7 cellular contexts compared by ENCODE assay signal in the genomic region with DNA sequence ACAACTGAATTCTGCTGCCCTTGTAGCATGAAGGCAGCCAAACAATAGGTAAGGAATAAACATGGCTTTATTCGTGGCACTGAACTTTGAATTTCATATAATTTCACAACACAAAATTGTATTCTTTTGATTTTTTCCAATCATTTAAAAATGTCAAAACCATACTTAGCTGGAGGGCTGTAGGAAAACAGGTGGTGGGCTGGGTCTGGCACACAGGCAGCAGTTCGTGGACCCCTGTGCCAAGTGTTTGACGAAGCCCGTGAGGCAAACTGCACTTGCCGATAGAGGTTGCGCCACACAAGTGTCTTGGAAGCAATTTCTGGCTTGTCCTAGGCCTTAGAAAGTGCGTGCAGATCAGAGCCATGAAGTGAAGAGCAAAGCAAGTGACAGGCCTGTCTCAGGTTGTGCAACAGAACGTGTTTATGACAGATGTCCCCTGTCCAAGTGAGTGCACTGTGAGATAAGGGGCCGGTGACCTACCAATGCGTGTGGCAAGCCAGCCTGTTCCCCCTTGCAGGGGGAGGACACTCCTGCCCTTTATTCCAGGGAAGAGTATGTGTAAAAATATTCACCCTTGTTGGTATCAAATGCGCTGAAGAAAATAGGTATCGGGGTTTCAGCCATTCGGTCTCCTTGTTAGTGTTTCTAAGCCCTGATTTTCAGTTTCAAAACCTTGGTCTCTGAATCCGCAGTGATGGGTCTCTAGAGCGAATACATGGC. TPM values are rescaled to one million over a fixed set of nuclear protein-coding genes. Genes with fewer than 3 reads are reported as not detected.
A peak's percentile ranks its signal among the peaks of the same experiment; 100 is the strongest.
DNase-seq lines count a peak whose midpoint lies in the region; ATAC-seq, FAIRE-seq and TF ChIP-seq lines count a peak whose summit lies in the region.

No MANE protein-coding gene starts in this region.

- TF ChIP-seq EP300 in stomach (IDR thresholded peaks at IDR 0.05): no peak

- H4K20me1 ChIP-seq in OCI-LY7 (ENCODE audit: insufficient read depth, low read length): no peaks in the 10 kb centered on the region; the same call in 1 of the 2 replicates

- CTCF ChIA-PET in OCI-LY7 (lab: Charles Lee; ENCODE audit: unreplicated experiment): no interaction called here

- TF ChIP-seq POLR2A in GM12892 (IDR thresholded peaks at IDR 0.05; ENCODE audit: low read depth, low read length) (no peak), stomach (IDR thresholded peaks at IDR 0.05) (no peak)

- intact Hi-C loops in OCI-LY7 (cut with micrococcal nuclease; ENCODE audit: unreplicated experiment) (loop anchor here (2.0 to 5.0 kb wide), 2 partner anchors 26 to 136 kb away; a partner anchor contains a TSS), stomach (cut with DNase I; ENCODE audit: low total_unique reads) (no loop called here)

- H3K9me3 ChIP-seq in OCI-LY7 (ENCODE audit: low read length) (peaks cover 6% of the 10 kb centered on the region; the same call in 1 of the 2 replicates), stomach (no peaks in the 10 kb centered on the region)

- peak overlapping the region; percentile 80 for H3K4me3 ChIP-seq in OCI-LY7 (ENCODE audit: low read depth, low read length, poor library complexity, severe bottlenecking)
- peak overlapping the region; percentile 70 for H3K4me3 ChIP-seq in bronchial epithelial cell (ENCODE audit: low read depth, low read length)
- H3K4me3 ChIP-seq in stomach: peak overlapping the region; percentile 84 to 95 (median 90)

- DNase-seq in GM12892 (ENCODE audit: insufficient read length) (peak; percentile 11), OCI-LY7 (ENCODE audit: low spot score) (peak; percentile 31), bronchial epithelial cell (ENCODE audit: low read depth) (no peak), left kidney (ENCODE audit: low read depth, low spot score) (peak; percentile 30), stomach (peak; percentile 32), NCI-H1930 (lab: John Stamatoyannopoulos, UW) (no peak)

- TF ChIP-seq CTCF in OCI-LY7 (conservative IDR thresholded peaks at IDR 0.05; ENCODE audit: low read length) (no peak), bronchial epithelial cell (IDR thresholded peaks at IDR 0.05; ENCODE audit: insufficient read depth, low read length, severe bottlenecking) (no peak), stomach (IDR thresholded peaks at IDR 0.05) (no peak)

- peak; percentile 85 for FAIRE-seq in GM12892 (lab: Jason Lieb, UNC)
- no peak for FAIRE-seq in bronchial epithelial cell (lab: Jason Lieb, UNC)

- peak; percentile 25 for ATAC-seq in HG02623 (IDR thresholded peaks at IDR 0.05; ENCODE audit: unreplicated experiment)

- POLR2A ChIA-PET in OCI-LY7 (lab: Charles Lee): interaction anchor here (0.6 kb wide), 1 partner anchor 56 kb away, joined by 3 read pairs; no protein-coding TSS in a partner anchor

- no peaks in the 10 kb centered on the region for H3K9me2 ChIP-seq in OCI-LY7 (ENCODE audit: insufficient read depth, low read length)

- H3K27ac ChIP-seq in OCI-LY7 (ENCODE audit: low read depth, low read length, poor library complexity, severe bottlenecking) (peak overlapping the region; percentile 41), stomach (peak overlapping the region; percentile 92 to 96 (median 95))

- WGBS in stomach, 5 donors: 12 to 21% (median 15%) methylated on average over 15 of the region's 15 CpGs

- H3K79me2 ChIP-seq in OCI-LY7 (ENCODE audit: insufficient read depth, low read depth, low read length): peaks cover 16% of the 10 kb centered on the region; the same call in 1 of the 2 replicates

- H2AFZ ChIP-seq in OCI-LY7 (ENCODE audit: low read length): peak overlapping the region; percentile 97

- BruUV-seq in OCI-LY7 (replicated peaks; lab: Mats Ljungman, UMichigan): no TSS peak

- peaks cover 45% of the 10 kb centered on the region for H3K4me1 ChIP-seq in OCI-LY7 (ENCODE audit: insufficient read depth, low read length, poor library complexity, severe bottlenecking)
- H3K4me1 ChIP-seq in stomach: peaks cover 28 to 50% (median 41%) of the 10 kb centered on the region in 4 donors

- peak overlapping the region; percentile 97 for H3K4me2 ChIP-seq in OCI-LY7 (ENCODE audit: low read length)

- H3K36me3 ChIP-seq in OCI-LY7 (ENCODE audit: insufficient read depth, low read length): no peaks in the 10 kb centered on the region; the same call in 1 of the 2 replicates
- H3K36me3 ChIP-seq in bronchial epithelial cell (ENCODE audit: control insufficient read depth, insufficient read depth, low read length): no peaks in the 10 kb centered on the region
- no peaks in the 10 kb centered on the region for H3K36me3 ChIP-seq in stomach

- H3K27me3 ChIP-seq in bronchial epithelial cell (ENCODE audit: control insufficient read depth, insufficient read depth, low read length): no peaks in the 10 kb centered on the region
- H3K27me3 ChIP-seq in stomach: no peaks in the 10 kb centered on the region

RNA-seq across cellular contexts. Expression of a gene that starts 0.8 kb away (rescaled TPM):
- 12.5 TPM for polyA plus RNA-seq in GM12892 (2012; ENCODE audit: missing spikeins)
- 33.6 and 56.6 TPM in 2 replicates for total RNA-seq in OCI-LY7 (2014; rRNA removed; shearing (Covaris generic))
- total RNA-seq in OCI-LY7 (2022) (44.3 and 44.9 TPM in 2 replicates), bronchial epithelial cell (2.3 and 3.2 TPM in 2 replicates), stomach (100 to 1,000 TPM in 2 of 5 donors, 10 to 100 TPM in 3; 71.9 to 618 (median 94.5) TPM)
- polyA plus RNA-seq in stomach: 10 to 100 TPM; 34.2 to 53.9 (median 47.2) TPM

RNA-seq across cellular contexts. Expression of a gene that starts 42.6 kb away (rescaled TPM):
- 1.6 TPM for polyA plus RNA-seq in GM12892 (2012; ENCODE audit: missing spikeins)
- 0.13 and 2.4 TPM in 2 replicates for total RNA-seq in OCI-LY7 (2014; rRNA removed; shearing (Covaris generic))
- total RNA-seq in OCI-LY7 (2022): 0.35 and 0.36 TPM in 2 replicates
- under 0.01 and 0.13 TPM in 2 replicates for total RNA-seq in bronchial epithelial cell
- total RNA-seq in stomach: under 1 TPM in 1 of 5 donors, not detected in 4; 0.89 TPM
- under 1 TPM in 1 of 3 donors, not detected in 2; 0.28 TPM for polyA plus RNA-seq in stomach

Comparison
In these comparisons a context has a peak if more than half of its experiments do, and no peak if none do; other contexts are left out.
1. DNase-seq: peak in GM12892 (single experiment), OCI-LY7 (single experiment), left kidney (single experiment) and stomach (single experiment); none in bronchial epithelial cell (single experiment) and NCI-H1930 (0 of 2).
2. Peak in every context shown above with its lines, with median percentiles within 50 percentile points of each other: H3K4me3 ChIP-seq.